ENCODE assay signal across 9 cellular contexts in genomic region chr4:163554870-163555465, GRCh38.
DNase-seq lines count a peak whose midpoint lies in the region; ATAC-seq and TF ChIP-seq lines count a peak whose summit lies in the region.
"Had no signal": no experiment of that assay in that cellular context is flagged by ENCODE, and none has a peak within 500 bp of the region (broad histone marks: within the 10 kb centered on the region; RNA-seq: fewer than 3 reads in every experiment).

No MANE protein-coding gene starts in this region.

- peaks cover 22 to 26% of the 10 kb centered on the region in 2 donors for H3K4me1 Mint-ChIP-seq in natural killer cell
- peaks cover 14 to 15% of the 10 kb centered on the region in 2 donors for H3K4me1 Mint-ChIP-seq in natural killer cell treated with Interleukin-12 subunit alpha and Interleukin-12 subunit beta and Interleukin-15 and Interleukin-18, amount 100 ng/mL, for 72 hours (ENCODE audit: low read depth in 2 of 2)
- peaks cover 25% of the 10 kb centered on the region for H3K4me1 Mint-ChIP-seq in activated naive CD8-positive, alpha-beta T cell treated with anti-CD3 and anti-CD28 coated beads for 36 hours

- intact Hi-C loops in natural killer cell (cut with micrococcal nuclease) = loop anchor here (5.0 kb wide), 1 partner anchor 1192 kb away; no protein-coding TSS in a partner anchor

- DNase-seq in natural killer cell = no peak
- no peak for DNase-seq in natural killer cell treated with Interleukin-12 subunit alpha and Interleukin-12 subunit beta and Interleukin-15 and Interleukin-18, amount 100 ng/mL, for 72 hours (ENCODE audit: low spot score)
- peak; percentile 56 for DNase-seq in RKO (ENCODE audit: low spot score)
- peak in 1 of 2 donors; percentile 54 for DNase-seq in fibroblast of lung (ENCODE audit: low read depth in 2 of 2)
- no peak for DNase-seq in suprapubic skin (ENCODE audit: low spot score in 2 of 2)
- DNase-seq in activated naive CD8-positive, alpha-beta T cell treated with anti-CD3 and anti-CD28 coated beads for 36 hours = no peak
- no peak for DNase-seq in UCSD-AML1 (lab: John Stamatoyannopoulos, UW; ENCODE audit: unreplicated experiment)
- DNase-seq: activated naive CD8-positive, alpha-beta T cell treated with anti-CD3 and anti-CD28 coated beads, Interleukin-2, amount 10 ng/mL, durations not matched to agents 7 days and 5 days had no signal

- TF ChIP-seq CTCF in natural killer cell (IDR thresholded peaks at IDR 0.05) (peak; percentile 77), fibroblast of lung (conservative IDR thresholded peaks at IDR 0.05 in 1 of 2, IDR thresholded peaks at IDR 0.05 in 1 of 2; ENCODE audit: low read depth in 1 of 2, low read length in 2 of 2) (peak; percentile 22 to 64), suprapubic skin (IDR thresholded peaks at IDR 0.05) (peak; percentile 12 to 51)

- no peaks in the 10 kb centered on the region for H3K36me3 ChIP-seq in fibroblast of lung (ENCODE audit: control insufficient read depth, insufficient read depth, low read length)
- H3K36me3 ChIP-seq in suprapubic skin = no peaks in the 10 kb centered on the region

- no peak for TF ChIP-seq POLR2A in suprapubic skin (IDR thresholded peaks at IDR 0.05)

- H3K4me3 ChIP-seq in fibroblast of lung (replicated peaks in 1 of 4; ENCODE audit: control extremely low read depth in 1 of 4, insufficient read depth in 1 of 4, low read depth in 3 of 4, low read length in 4 of 4) = no peak overlapping the region
- no peak overlapping the region for H3K4me3 ChIP-seq in suprapubic skin

- ATAC-seq in natural killer cell = no peak
- ATAC-seq in natural killer cell treated with Interleukin-12 subunit alpha and Interleukin-12 subunit beta and Interleukin-15 and Interleukin-18, amount 100 ng/mL, for 72 hours = no peak
- no peak for ATAC-seq in GM18511 (IDR thresholded peaks at IDR 0.05; ENCODE audit: unreplicated experiment)

- no peak overlapping the region for H2AFZ ChIP-seq in fibroblast of lung (ENCODE audit: low read length)

- H3K4me2 ChIP-seq in fibroblast of lung (ENCODE audit: extremely low read depth, insufficient read depth, low read length) = no peak overlapping the region

- peaks cover 0 to 3% of the 10 kb centered on the region in 2 donors for H3K27me3 Mint-ChIP-seq in natural killer cell (ENCODE audit: low read depth in 2 of 2)
- H3K27me3 Mint-ChIP-seq in natural killer cell treated with Interleukin-12 subunit alpha and Interleukin-12 subunit beta and Interleukin-15 and Interleukin-18, amount 100 ng/mL, for 72 hours = peaks cover 0 to 5% of the 10 kb centered on the region in 2 donors
- no peaks in the 10 kb centered on the region for H3K27me3 Mint-ChIP-seq in activated naive CD8-positive, alpha-beta T cell treated with anti-CD3 and anti-CD28 coated beads for 36 hours
- H3K27me3 Mint-ChIP-seq: activated naive CD8-positive, alpha-beta T cell treated with anti-CD3 and anti-CD28 coated beads, Interleukin-2, amount 10 ng/mL, durations not matched to agents 7 days and 5 days had no signal

- no peaks in the 10 kb centered on the region for H3K9me3 Mint-ChIP-seq in natural killer cell
- H3K9me3 Mint-ChIP-seq in natural killer cell treated with Interleukin-12 subunit alpha and Interleukin-12 subunit beta and Interleukin-15 and Interleukin-18, amount 100 ng/mL, for 72 hours = no peaks in the 10 kb centered on the region
- peaks cover 3% of the 10 kb centered on the region for H3K9me3 Mint-ChIP-seq in activated naive CD8-positive, alpha-beta T cell treated with anti-CD3 and anti-CD28 coated beads for 36 hours
- H3K9me3 Mint-ChIP-seq: activated naive CD8-positive, alpha-beta T cell treated with anti-CD3 and anti-CD28 coated beads, Interleukin-2, amount 10 ng/mL, durations not matched to agents 7 days and 5 days had no signal

- no peak overlapping the region for H3K9ac ChIP-seq in fibroblast of lung (ENCODE audit: insufficient read depth, low read length)

- no peaks in the 10 kb centered on the region for H3K36me3 Mint-ChIP-seq in natural killer cell
- no peaks in the 10 kb centered on the region for H3K36me3 Mint-ChIP-seq in natural killer cell treated with Interleukin-12 subunit alpha and Interleukin-12 subunit beta and Interleukin-15 and Interleukin-18, amount 100 ng/mL, for 72 hours
- peaks cover 2% of the 10 kb centered on the region for H3K36me3 Mint-ChIP-seq in activated naive CD8-positive, alpha-beta T cell treated with anti-CD3 and anti-CD28 coated beads for 36 hours
- H3K36me3 Mint-ChIP-seq: activated naive CD8-positive, alpha-beta T cell treated with anti-CD3 and anti-CD28 coated beads, Interleukin-2, amount 10 ng/mL, durations not matched to agents 7 days and 5 days had no signal

- no peaks in the 10 kb centered on the region for H4K20me1 ChIP-seq in fibroblast of lung (ENCODE audit: control insufficient read depth, extremely low read depth, insufficient read depth, low read length)

- no peak overlapping the region for H3K4me3 Mint-ChIP-seq in natural killer cell
- H3K4me3 Mint-ChIP-seq in natural killer cell treated with Interleukin-12 subunit alpha and Interleukin-12 subunit beta and Interleukin-15 and Interleukin-18, amount 100 ng/mL, for 72 hours = no peak overlapping the region
- no peak overlapping the region for H3K4me3 Mint-ChIP-seq in activated naive CD8-positive, alpha-beta T cell treated with anti-CD3 and anti-CD28 coated beads for 36 hours
- H3K4me3 Mint-ChIP-seq: activated naive CD8-positive, alpha-beta T cell treated with anti-CD3 and anti-CD28 coated beads, Interleukin-2, amount 10 ng/mL, durations not matched to agents 7 days and 5 days had no signal

- H3K27ac Mint-ChIP-seq in natural killer cell = no peak overlapping the region
- no peak overlapping the region for H3K27ac Mint-ChIP-seq in natural killer cell treated with Interleukin-12 subunit alpha and Interleukin-12 subunit beta and Interleukin-15 and Interleukin-18, amount 100 ng/mL, for 72 hours
- H3K27ac Mint-ChIP-seq in activated naive CD8-positive, alpha-beta T cell treated with anti-CD3 and anti-CD28 coated beads for 36 hours = no peak overlapping the region
- H3K27ac Mint-ChIP-seq: activated naive CD8-positive, alpha-beta T cell treated with anti-CD3 and anti-CD28 coated beads, Interleukin-2, amount 10 ng/mL, durations not matched to agents 7 days and 5 days had no signal

- H3K27me3 ChIP-seq in fibroblast of lung (ENCODE audit: control insufficient read depth, insufficient read depth, low read length) = no peaks in the 10 kb centered on the region
- no peaks in the 10 kb centered on the region for H3K27me3 ChIP-seq in suprapubic skin

- H3K27ac ChIP-seq in fibroblast of lung (ENCODE audit: insufficient read depth, low read length) = no peak overlapping the region
- no peak overlapping the region for H3K27ac ChIP-seq in suprapubic skin

- no peaks in the 10 kb centered on the region for H3K79me2 ChIP-seq in fibroblast of lung (ENCODE audit: control insufficient read depth, insufficient read depth, low read length)

- H3K4me1 ChIP-seq in fibroblast of lung (ENCODE audit: control insufficient read depth, extremely low read depth, insufficient read depth, low read length) (no peaks in the 10 kb centered on the region), suprapubic skin (peaks cover 22% of the 10 kb centered on the region)

- WGBS in suprapubic skin = 18% methylated on average over 3 of the region's 3 CpGs

- no peaks in the 10 kb centered on the region for H3K9me3 ChIP-seq in fibroblast of lung (ENCODE audit: control insufficient read depth, insufficient read depth, low read depth, low read length)
- no peaks in the 10 kb centered on the region for H3K9me3 ChIP-seq in suprapubic skin

- TF ChIP-seq EP300 in suprapubic skin (IDR thresholded peaks at IDR 0.05) = no peak
